In the genomic region with DNA sequence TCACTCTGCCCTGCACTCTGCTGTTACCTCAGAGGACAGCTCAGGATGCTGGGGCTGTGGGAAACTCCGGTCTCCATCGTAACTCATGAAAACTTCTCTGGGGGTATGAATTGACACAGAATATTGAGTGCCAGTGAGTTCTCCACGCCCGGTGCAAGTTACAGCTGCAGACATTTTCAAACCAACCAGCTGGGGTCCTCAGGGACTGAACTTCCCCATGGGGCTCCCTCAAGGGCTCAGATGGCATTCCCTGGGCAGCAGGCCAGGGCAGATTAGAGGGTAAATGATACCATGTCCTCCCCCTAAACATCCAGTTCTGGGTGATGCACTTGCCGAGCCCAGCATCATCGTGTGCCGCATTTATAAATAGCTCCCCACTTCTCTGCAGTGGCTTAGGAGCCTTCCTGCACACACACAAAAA, we compare ENCODE assay signal across 11 cellular contexts.
A peak's percentile ranks its signal among the peaks of the same experiment; 100 is the strongest.
DNase-seq lines count a peak whose midpoint lies in the region; ATAC-seq and TF ChIP-seq lines count a peak whose summit lies in the region.
"Had no signal": no experiment of that assay in that cellular context is flagged by ENCODE, and none has a peak within 500 bp of the region (broad histone marks: within the 10 kb centered on the region; RNA-seq: fewer than 3 reads in every experiment).

No MANE protein-coding gene starts in this region.

- H3K27ac Mint-ChIP-seq in memory B cell = no peak overlapping the region

- H3K9me3 Mint-ChIP-seq in memory B cell = peaks cover 4% of the 10 kb centered on the region

- peaks cover 15% of the 10 kb centered on the region for H3K27me3 Mint-ChIP-seq in memory B cell

- peak overlapping the region; percentile 6; the same call in 1 of the 2 replicates for H2AFZ ChIP-seq in OCI-LY3 (ENCODE audit: low read depth, low read length)

- H3K36me3 ChIP-seq in OCI-LY3 (replicated peaks; ENCODE audit: low read depth, low read length) = peaks cover 3% of the 10 kb centered on the region

- H3K36me3 Mint-ChIP-seq in memory B cell = no peaks in the 10 kb centered on the region

- ATAC-seq in memory B cell (ENCODE audit: low read depth) = peak; percentile 48
- ATAC-seq in GM18858 (IDR thresholded peaks at IDR 0.05; ENCODE audit: unreplicated experiment) = no peak
- ATAC-seq: mucosa of descending colon had no signal

- H3K4me3 Mint-ChIP-seq in memory B cell = no peak overlapping the region
- H3K4me3 Mint-ChIP-seq: central memory CD8-positive, alpha-beta T cell had no signal

- in situ Hi-C loops in ACHN (cut with HindIII; ENCODE audit: low pct_ligation_motif_present, low pct_unique_long_range_greater_than_20kb, low sequenced_read_pairs) = no loop called here

- H3K79me2 ChIP-seq in OCI-LY3 (ENCODE audit: low read length) = no peaks in the 10 kb centered on the region

- peaks cover 23% of the 10 kb centered on the region for H3K27me3 ChIP-seq in OCI-LY3 (ENCODE audit: low read depth, low read length)

- H3K4me2 ChIP-seq in OCI-LY3 (ENCODE audit: low read length) = peak overlapping the region; percentile 57

- H3K9ac ChIP-seq in OCI-LY3 (ENCODE audit: low read length) = no peak overlapping the region

- peak; percentile 0 for DNase-seq in GF-D8 (lab: John Stamatoyannopoulos, UW)
- DNase-seq in Kasumi-1 (lab: John Stamatoyannopoulos, UW) = peak; percentile 33 to 41
- DNase-seq in memory B cell (ENCODE audit: low spot score in 2 of 2) = no peak
- DNase-seq in ACHN = no peak
- no peak for DNase-seq in NOMO-1 treated with DMSO at 0.1 percent for 48 hours (lab: John Stamatoyannopoulos, UW; ENCODE audit: unreplicated experiment)
- DNase-seq in NCI-H510A treated with DMSO at 0.1 percent for 48 hours (lab: John Stamatoyannopoulos, UW) = no peak
- DNase-seq: activated CD8-positive, alpha-beta memory T cell treated with anti-CD3 and anti-CD28 coated beads, Interleukin-2, amount 50 U/mL, for 4 hours; mucosa of descending colon had no signal

- H3K4me3 ChIP-seq in OCI-LY3 (ENCODE audit: low read length) = peak overlapping the region; percentile 45
- H3K4me3 ChIP-seq: mucosa of descending colon had no signal

- TF ChIP-seq CTCF in OCI-LY3 (IDR thresholded peaks at IDR 0.05; ENCODE audit: low read depth, low read length) = peak; percentile 33

- peaks cover 6% of the 10 kb centered on the region for H3K4me1 Mint-ChIP-seq in memory B cell
- H3K4me1 Mint-ChIP-seq: central memory CD8-positive, alpha-beta T cell had no signal

- H3K4me1 ChIP-seq in OCI-LY3 (ENCODE audit: low read length) = peaks cover 34% of the 10 kb centered on the region

- no peaks in the 10 kb centered on the region for H4K20me1 ChIP-seq in OCI-LY3 (ENCODE audit: insufficient read depth, low read length)

- H3K9me3 ChIP-seq in OCI-LY3 (ENCODE audit: insufficient read depth, low read length) = peaks cover 9% of the 10 kb centered on the region; the same call in 1 of the 2 replicates
- H3K9me3 ChIP-seq: mucosa of descending colon had no signal

- no peak overlapping the region for H3K27ac ChIP-seq in OCI-LY3 (ENCODE audit: low read length)

Comparison
In these comparisons a context has a peak if more than half of its experiments do, and no peak if none do; other contexts are left out.
1. DNase-seq: peak in GF-D8 (single experiment) and Kasumi-1 (2 of 2); none in memory B cell (0 of 2), ACHN (single experiment), NOMO-1 treated with DMSO at 0.1 percent for 48 hours (single experiment) and NCI-H510A treated with DMSO at 0.1 percent for 48 hours (single experiment).